ENCODE assay signal across 28 cellular contexts in the genomic region with DNA sequence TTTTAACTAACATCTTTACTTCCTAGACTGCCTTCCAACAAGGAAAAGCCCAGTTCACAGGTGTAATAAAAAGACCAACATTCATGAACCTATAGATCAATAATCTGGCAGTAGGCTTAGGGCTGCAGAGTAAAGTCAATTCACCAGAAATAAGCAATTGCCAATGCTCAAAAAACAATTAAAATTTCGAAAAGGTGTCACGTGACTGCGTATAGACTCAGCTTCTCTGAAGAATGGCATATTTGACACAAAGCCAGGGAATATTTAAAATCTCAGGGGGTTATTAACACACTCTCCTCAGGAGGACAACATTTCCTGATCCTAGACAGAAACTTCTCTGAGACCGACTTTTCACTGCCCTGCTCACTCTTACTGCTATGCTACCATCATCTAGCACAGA.
"Had no signal": no experiment of that assay in that cellular context is flagged by ENCODE, and none has a peak within 500 bp of the region (broad histone marks: within the 10 kb centered on the region; RNA-seq: fewer than 3 reads in every experiment).

No MANE protein-coding gene starts in this region.

- H3K27ac ChIP-seq: colonic mucosa, coronary artery, dorsolateral prefrontal cortex, epithelial cell of prostate, esophagus muscularis mucosa, esophagus squamous epithelium, foreskin keratinocyte, gastrocnemius medialis, gastroesophageal sphincter, heart left ventricle, heart right ventricle had no signal

- DNase-seq: colonic mucosa; cortex of kidney; dermis blood vessel endothelial cell; dorsolateral prefrontal cortex; effector CD4-positive, alpha-beta T cell; effector CD8-positive, alpha-beta T cell; effector memory CD4-positive, alpha-beta T cell; effector memory CD8-positive, alpha-beta T cell; endodermal cell; erythroblast; esophagus squamous epithelium; foreskin fibroblast; foreskin keratinocyte; foreskin melanocyte; gastrocnemius medialis; glutamatergic neuron; head of caudate nucleus; heart left ventricle; heart right ventricle had no signal

- H3K4me1 ChIP-seq: colonic mucosa, esophagus muscularis mucosa, esophagus squamous epithelium, foreskin keratinocyte, gastrocnemius medialis, gastroesophageal sphincter, heart left ventricle, heart right ventricle had no signal

- H3K4me3 ChIP-seq: colonic mucosa, coronary artery, dorsolateral prefrontal cortex, esophagus muscularis mucosa, esophagus squamous epithelium, gastrocnemius medialis, gastroesophageal sphincter, heart left ventricle, heart right ventricle had no signal

- ATAC-seq: effector memory CD8-positive, alpha-beta T cell; esophagus mucosa; foreskin keratinocyte; gastrocnemius medialis; gastroesophageal sphincter; heart left ventricle; heart right ventricle had no signal

- H3K36me3 ChIP-seq: colonic mucosa, esophagus muscularis mucosa, esophagus squamous epithelium, gastrocnemius medialis, gastroesophageal sphincter, heart left ventricle, heart right ventricle had no signal

- FAIRE-seq: colon, endometrium, endothelial cell of umbilical vein, frontal cortex had no signal

- H3K27me3 ChIP-seq: colonic mucosa, dorsolateral prefrontal cortex, esophagus muscularis mucosa, esophagus squamous epithelium, gastrocnemius medialis, gastroesophageal sphincter, heart left ventricle, heart right ventricle had no signal

- H3K9me3 ChIP-seq: colonic mucosa, esophagus muscularis mucosa, esophagus squamous epithelium, gastrocnemius medialis, gastroesophageal sphincter, heart left ventricle, heart right ventricle had no signal
